ENCODE assay signal across 9 cellular contexts in the genomic region with DNA sequence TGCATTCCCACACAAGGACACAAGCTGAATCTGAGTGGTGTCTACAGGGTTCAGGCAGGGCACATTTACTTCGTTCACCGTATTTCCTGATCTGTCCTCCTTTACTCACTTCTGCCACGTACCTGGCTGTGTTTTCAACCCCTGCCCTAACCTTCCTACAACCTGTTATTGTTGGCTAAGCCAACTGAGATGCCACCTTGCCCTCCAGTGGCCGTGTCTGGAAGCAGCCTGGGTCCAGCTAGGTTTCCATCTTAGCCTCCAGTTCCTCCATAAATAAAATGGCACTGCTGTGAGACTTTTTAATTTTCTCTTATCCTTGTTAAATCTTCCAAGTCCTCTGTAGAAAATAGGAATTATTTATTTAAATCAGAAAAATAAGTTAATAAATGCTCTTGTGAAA.
DNase-seq lines count a peak whose midpoint lies in the region; ATAC-seq, FAIRE-seq and TF ChIP-seq lines count a peak whose summit lies in the region.
"Had no signal": no experiment of that assay in that cellular context is flagged by ENCODE, and none has a peak within 500 bp of the region (broad histone marks: within the 10 kb centered on the region; RNA-seq: fewer than 3 reads in every experiment).

No MANE protein-coding gene starts in this region.

- no peaks in the 10 kb centered on the region for H3K36me3 Mint-ChIP-seq in osteocyte (ENCODE audit: unreplicated experiment)

- H3K27me3 ChIP-seq in DND-41 (ENCODE audit: insufficient read depth, low read length, poor library complexity) (no peaks in the 10 kb centered on the region), keratinocyte (ENCODE audit: control insufficient read depth, extremely low read depth, insufficient read depth, low read length) (no peaks in the 10 kb centered on the region)

- H3K9me3 ChIP-seq in DND-41 (ENCODE audit: insufficient read depth, low read length, severe bottlenecking) (no peaks in the 10 kb centered on the region), OCI-LY7 (ENCODE audit: low read length) (no peaks in the 10 kb centered on the region), keratinocyte (ENCODE audit: control insufficient read depth, low read depth, low read length) (no peaks in the 10 kb centered on the region)

- H3K79me2 ChIP-seq in DND-41 (ENCODE audit: insufficient read depth, low read length) (no peaks in the 10 kb centered on the region), OCI-LY7 (ENCODE audit: insufficient read depth, low read depth, low read length) (no peaks in the 10 kb centered on the region), keratinocyte (ENCODE audit: control insufficient read depth, insufficient read depth, low read length) (no peaks in the 10 kb centered on the region)

- CTCF ChIA-PET in OCI-LY7 (lab: Charles Lee; ENCODE audit: unreplicated experiment): no interaction called here

- H3K36me3 ChIP-seq in DND-41 (ENCODE audit: insufficient read depth, low read length) (no peaks in the 10 kb centered on the region), OCI-LY7 (ENCODE audit: insufficient read depth, low read length) (no peaks in the 10 kb centered on the region), keratinocyte (ENCODE audit: control insufficient read depth in 2 of 2, extremely low read depth in 1 of 2, insufficient read depth in 2 of 2, low read length in 2 of 2) (no peaks in the 10 kb centered on the region)

- no peak overlapping the region for H3K9ac ChIP-seq in DND-41 (ENCODE audit: low read depth, low read length)
- no peak overlapping the region for H3K9ac ChIP-seq in keratinocyte (ENCODE audit: control insufficient read depth, extremely low read depth, insufficient read depth, low read length)

- TF ChIP-seq CTCF in DND-41 (IDR thresholded peaks at IDR 0.05; ENCODE audit: borderline replicate concordance, extremely low read depth, low read length, poor library complexity, severe bottlenecking): peak; percentile 56
- peak; percentile 54 for TF ChIP-seq CTCF in OCI-LY7 (conservative IDR thresholded peaks at IDR 0.05; ENCODE audit: low read length)
- peak; percentile 33 to 66 (median 59) for TF ChIP-seq CTCF in keratinocyte (optimal IDR thresholded peaks at IDR 0.05 in 1 of 3, IDR thresholded peaks at IDR 0.05 in 1 of 3, conservative IDR thresholded peaks at IDR 0.05 in 1 of 3; ENCODE audit: extremely low read depth in 1 of 3, insufficient read depth in 2 of 3, low read length in 3 of 3)
- TF ChIP-seq CTCF in osteocyte (IDR thresholded peaks at IDR 0.05): no peak

- no peaks in the 10 kb centered on the region for H3K9me3 Mint-ChIP-seq in osteocyte (ENCODE audit: unreplicated experiment)
- H3K9me3 Mint-ChIP-seq: dendritic cell treated with granulocyte-macrophage colony-stimulating factor and Interleukin-4, amounts not matched to agents 40 ng/mL and 50 ng/mL, for 4 days had no signal

- no peak overlapping the region for H3K4me3 Mint-ChIP-seq in osteocyte (ENCODE audit: unreplicated experiment)
- H3K4me3 Mint-ChIP-seq: dendritic cell treated with granulocyte-macrophage colony-stimulating factor and Interleukin-4, amounts not matched to agents 40 ng/mL and 50 ng/mL, for 4 days had no signal

- no peak overlapping the region for H3K27ac ChIP-seq in DND-41 (ENCODE audit: low read length)
- H3K27ac ChIP-seq in OCI-LY7 (ENCODE audit: low read depth, low read length, poor library complexity, severe bottlenecking): no peak overlapping the region
- no peak overlapping the region for H3K27ac ChIP-seq in keratinocyte (ENCODE audit: control insufficient read depth, insufficient read depth, low read length)

- H4K20me1 ChIP-seq in DND-41 (ENCODE audit: insufficient read depth, low read length) (no peaks in the 10 kb centered on the region), OCI-LY7 (ENCODE audit: insufficient read depth, low read length) (no peaks in the 10 kb centered on the region), keratinocyte (ENCODE audit: control insufficient read depth, extremely low read depth, insufficient read depth, low read length) (no peaks in the 10 kb centered on the region)

- POLR2A ChIA-PET in OCI-LY7 (lab: Charles Lee): no interaction called here

- dilution Hi-C loops in keratinocyte (cut with MboI; ENCODE audit: extremely low pct_ligation_motif_present, low sequenced_read_pairs): no loop called here

- H3K4me1 ChIP-seq in DND-41 (ENCODE audit: insufficient read depth, low read length): peaks cover 7% of the 10 kb centered on the region
- H3K4me1 ChIP-seq in OCI-LY7 (ENCODE audit: insufficient read depth, low read length, poor library complexity, severe bottlenecking): no peaks in the 10 kb centered on the region
- H3K4me1 ChIP-seq in keratinocyte (ENCODE audit: control insufficient read depth, extremely low read depth, insufficient read depth, low read length): no peaks in the 10 kb centered on the region

- ATAC-seq in DND-41 (ENCODE audit: insufficient read depth, low read depth) (peak; percentile 57; the same call in 1 of the 3 replicates), GM21360 (IDR thresholded peaks at IDR 0.05; ENCODE audit: unreplicated experiment) (peak; percentile 72), HG02970 (IDR thresholded peaks at IDR 0.05; ENCODE audit: low FRiP score, unreplicated experiment) (no peak), GM18861 (IDR thresholded peaks at IDR 0.05; ENCODE audit: unreplicated experiment) (no peak)

- no peaks in the 10 kb centered on the region for H3K4me1 Mint-ChIP-seq in osteocyte (ENCODE audit: unreplicated experiment)

- no peaks in the 10 kb centered on the region for H3K27me3 Mint-ChIP-seq in osteocyte (ENCODE audit: unreplicated experiment)
- H3K27me3 Mint-ChIP-seq: dendritic cell treated with granulocyte-macrophage colony-stimulating factor and Interleukin-4, amounts not matched to agents 40 ng/mL and 50 ng/mL, for 4 days had no signal

- no peak overlapping the region for H3K4me2 ChIP-seq in DND-41 (ENCODE audit: insufficient read depth, low read length)
- no peak overlapping the region for H3K4me2 ChIP-seq in OCI-LY7 (ENCODE audit: low read length)
- H3K4me2 ChIP-seq in keratinocyte (ENCODE audit: control insufficient read depth, extremely low read depth, insufficient read depth, low read depth, low read length): no peak overlapping the region

- intact Hi-C loops in OCI-LY7 (cut with micrococcal nuclease; ENCODE audit: unreplicated experiment): loop anchor here (5.0 kb wide), 1 partner anchor 350 kb away; no protein-coding TSS in a partner anchor

- no peak overlapping the region for H3K27ac Mint-ChIP-seq in osteocyte (ENCODE audit: unreplicated experiment)
- H3K27ac Mint-ChIP-seq: dendritic cell treated with granulocyte-macrophage colony-stimulating factor and Interleukin-4, amounts not matched to agents 40 ng/mL and 50 ng/mL, for 4 days had no signal

- no peaks in the 10 kb centered on the region for H3K9me1 ChIP-seq in keratinocyte (ENCODE audit: control insufficient read depth, extremely low read depth, insufficient read depth, low read length)

- H3K9me2 ChIP-seq in OCI-LY7 (ENCODE audit: insufficient read depth, low read length): no peaks in the 10 kb centered on the region

- DNase-seq in DND-41: peak; percentile 18
- DNase-seq in OCI-LY7 (ENCODE audit: low spot score): peak; percentile 8
- DNase-seq in keratinocyte (ENCODE audit: low read depth, low spot score): no peak
- DNase-seq in osteocyte (ENCODE audit: extremely low spot score, unreplicated experiment): no peak
- DNase-seq in occipital lobe (lab: John Stamatoyannopoulos, UW): no peak

- no peak for FAIRE-seq in keratinocyte (lab: Jason Lieb, UNC)

- no TSS peak for BruUV-seq in OCI-LY7 (replicated peaks; lab: Mats Ljungman, UMichigan)

- H2AFZ ChIP-seq in DND-41 (ENCODE audit: low read depth, low read length) (no peak overlapping the region), OCI-LY7 (ENCODE audit: low read length) (no peak overlapping the region), keratinocyte (ENCODE audit: control insufficient read depth, low read length) (no peak overlapping the region)

- H3K4me3 ChIP-seq in DND-41 (ENCODE audit: low read depth in 1 of 2, low read length in 2 of 2) (no peak overlapping the region), OCI-LY7 (ENCODE audit: low read depth, low read length, poor library complexity, severe bottlenecking) (no peak overlapping the region), keratinocyte (ENCODE audit: control insufficient read depth in 2 of 3, extremely low read depth in 1 of 3, insufficient read depth in 2 of 3, low read depth in 1 of 3, low read length in 3 of 3) (no peak overlapping the region)

Comparison
In these comparisons a context has a peak if more than half of its experiments do, and no peak if none do; other contexts are left out.
1. ATAC-seq: peak in DND-41 (single experiment) and GM21360 (single experiment); none in HG02970 (single experiment) and GM18861 (single experiment).
2. DNase-seq: peak in DND-41 (single experiment) and OCI-LY7 (single experiment); none in keratinocyte (single experiment), osteocyte (single experiment) and occipital lobe (single experiment).